In the genomic region with DNA sequence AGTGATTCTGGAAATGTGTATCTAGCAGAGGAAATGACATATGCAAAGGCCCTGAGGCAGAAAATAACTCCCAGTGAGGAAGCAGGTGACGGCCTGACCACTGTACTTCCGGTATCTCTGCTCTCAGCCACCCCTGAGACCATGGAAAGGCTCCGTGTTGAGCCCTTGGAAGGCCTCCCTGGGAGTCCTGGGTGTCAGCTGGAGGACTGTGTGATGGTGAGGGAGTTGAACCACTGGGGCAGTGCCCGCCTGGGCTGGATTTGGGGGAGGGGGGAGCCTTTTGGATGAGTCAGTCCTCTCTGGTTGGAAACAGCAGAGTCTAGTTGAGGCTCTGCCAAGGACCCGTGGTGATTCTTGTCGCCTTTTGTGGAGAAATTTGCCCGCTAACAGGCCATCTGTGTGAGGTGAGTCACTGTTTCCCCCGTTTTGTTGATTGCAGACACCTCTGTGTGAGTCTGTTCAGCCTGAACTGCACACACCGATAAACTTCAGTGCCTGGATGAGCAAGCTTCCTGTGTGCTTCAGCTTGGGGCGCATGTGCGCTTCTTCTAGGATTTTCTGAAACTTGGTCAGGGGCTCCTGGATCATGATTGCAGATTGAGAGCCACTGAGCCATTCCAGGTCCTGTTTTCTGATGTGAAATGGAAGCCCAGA, we compare ENCODE assay signal across 1 cellular context.
TF ChIP-seq lines count a peak whose summit lies in the region.

No MANE protein-coding gene starts in this region.

TF ChIP-seq in K562, 482 proteins besides CTCF, POLR2A, EP300 and RAD21 (continued from another document):
- TF ChIP-seq PATZ1 (CRISPR knock-in tag; IDR thresholded peaks at IDR 0.05; ENCODE audit: borderline replicate concordance) (no peak), ZNF146 (CRISPR knock-in tag; IDR thresholded peaks at IDR 0.05; ENCODE audit: unreplicated experiment) (no peak), YBX1 (IDR thresholded peaks at IDR 0.05) (no peak), ATF1 (CRISPR knock-in tag; IDR thresholded peaks at IDR 0.05) (no peak), ATF1 (tag; IDR thresholded peaks at IDR 0.05) (no peak), HSF4 (CRISPR knock-in tag; IDR thresholded peaks at IDR 0.05; ENCODE audit: borderline replicate concordance) (no peak), KDM1A (IDR thresholded peaks at IDR 0.05) (peak in 1 of 2 experiments; percentile 71; a peak in 2 of 4 replicates), ZNF143 (CRISPR knock-in tag; IDR thresholded peaks at IDR 0.05) (no peak), ZNF778 (CRISPR knock-in tag; IDR thresholded peaks at IDR 0.05) (no peak), C11orf30 (IDR thresholded peaks at IDR 0.05; ENCODE audit: low read depth) (no peak), ZNF518B (CRISPR knock-in tag; IDR thresholded peaks at IDR 0.05) (no peak), LEF1 (IDR thresholded peaks at IDR 0.05) (no peak), ZNF184 (CRISPR knock-in tag; IDR thresholded peaks at IDR 0.05) (no peak), ZNF75A (CRISPR knock-in tag; IDR thresholded peaks at IDR 0.05) (no peak), BDP1 (IDR thresholded peaks at IDR 0.05; ENCODE audit: insufficient read depth, insufficient read length) (no peak), FOXM1 (IDR thresholded peaks at IDR 0.05; ENCODE audit: low read depth) (no peak; the same call in 1 of the 2 replicates), FOXM1 (CRISPR knock-in tag; IDR thresholded peaks at IDR 0.05; ENCODE audit: low read depth) (no peak), ZNF668 (CRISPR knock-in tag; IDR thresholded peaks at IDR 0.05) (no peak), ZEB2 (IDR thresholded peaks at IDR 0.05) (no peak), PHF21A (IDR thresholded peaks at IDR 0.05; ENCODE audit: borderline replicate concordance, low read depth) (no peak), TEAD4 (IDR thresholded peaks at IDR 0.05; ENCODE audit: low read length) (peak; percentile 76), TEAD4 (CRISPR knock-in tag; IDR thresholded peaks at IDR 0.05; ENCODE audit: borderline replicate concordance) (no peak), ETV1 (tag; conservative IDR thresholded peaks at IDR 0.05; ENCODE audit: low read depth) (peak; percentile 53; the same call in 1 of the 2 replicates), HOXB6 (CRISPR knock-in tag; IDR thresholded peaks at IDR 0.05; ENCODE audit: borderline replicate concordance) (no peak), MYNN (IDR thresholded peaks at IDR 0.05) (peak; percentile 53; the same call in 1 of the 2 replicates), MYNN (CRISPR knock-in tag; IDR thresholded peaks at IDR 0.05) (no peak), LARP7 (IDR thresholded peaks at IDR 0.05) (no peak), CSDE1 (IDR thresholded peaks at IDR 0.05) (no peak), BCL6 (CRISPR knock-in tag; IDR thresholded peaks at IDR 0.05) (no peak), CC2D1A (IDR thresholded peaks at IDR 0.05) (0 out of 2 replicates have a peak, but pooled peaks have one; percentile 22), ZNF583 (CRISPR knock-in tag; IDR thresholded peaks at IDR 0.05) (no peak), SAFB (IDR thresholded peaks at IDR 0.05; ENCODE audit: borderline replicate concordance, low read depth, low read length) (no peak), FUS (optimal IDR thresholded peaks at IDR 0.05; ENCODE audit: low read depth, low read length) (no peak), ASH1L (IDR thresholded peaks at IDR 0.05; ENCODE audit: borderline replicate concordance, low read depth, partially characterized antibody) (no peak), HMGXB4 (CRISPR knock-in tag; IDR thresholded peaks at IDR 0.05) (no peak), FOXJ2 (tag; IDR thresholded peaks at IDR 0.05) (no peak), ZBTB17 (CRISPR knock-in tag; IDR thresholded peaks at IDR 0.05) (peak; percentile 89), MYBL2 (IDR thresholded peaks at IDR 0.05; ENCODE audit: low read depth) (no peak), MYBL2 (CRISPR knock-in tag; IDR thresholded peaks at IDR 0.05; ENCODE audit: borderline replicate concordance) (no peak), XRCC3 (IDR thresholded peaks at IDR 0.05) (no peak), NFXL1 (CRISPR knock-in tag; IDR thresholded peaks at IDR 0.05) (no peak), NCOA4 (IDR thresholded peaks at IDR 0.05; ENCODE audit: partially characterized antibody) (no peak)
- TF ChIP-seq, protein P1, sequence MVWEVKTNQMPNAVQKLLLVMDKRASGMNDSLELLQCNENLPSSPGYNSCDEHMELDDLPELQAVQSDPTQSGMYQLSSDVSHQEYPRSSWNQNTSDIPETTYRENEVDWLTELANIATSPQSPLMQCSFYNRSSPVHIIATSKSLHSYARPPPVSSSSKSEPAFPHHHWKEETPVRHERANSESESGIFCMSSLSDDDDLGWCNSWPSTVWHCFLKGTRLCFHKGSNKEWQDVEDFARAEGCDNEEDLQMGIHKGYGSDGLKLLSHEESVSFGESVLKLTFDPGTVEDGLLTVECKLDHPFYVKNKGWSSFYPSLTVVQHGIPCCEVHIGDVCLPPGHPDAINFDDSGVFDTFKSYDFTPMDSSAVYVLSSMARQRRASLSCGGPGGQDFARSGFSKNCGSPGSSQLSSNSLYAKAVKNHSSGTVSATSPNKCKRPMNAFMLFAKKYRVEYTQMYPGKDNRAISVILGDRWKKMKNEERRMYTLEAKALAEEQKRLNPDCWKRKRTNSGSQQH (CRISPR knock-in tag; IDR thresholded peaks at IDR 0.05), result no peak
- TF ChIP-seq, protein P2, sequence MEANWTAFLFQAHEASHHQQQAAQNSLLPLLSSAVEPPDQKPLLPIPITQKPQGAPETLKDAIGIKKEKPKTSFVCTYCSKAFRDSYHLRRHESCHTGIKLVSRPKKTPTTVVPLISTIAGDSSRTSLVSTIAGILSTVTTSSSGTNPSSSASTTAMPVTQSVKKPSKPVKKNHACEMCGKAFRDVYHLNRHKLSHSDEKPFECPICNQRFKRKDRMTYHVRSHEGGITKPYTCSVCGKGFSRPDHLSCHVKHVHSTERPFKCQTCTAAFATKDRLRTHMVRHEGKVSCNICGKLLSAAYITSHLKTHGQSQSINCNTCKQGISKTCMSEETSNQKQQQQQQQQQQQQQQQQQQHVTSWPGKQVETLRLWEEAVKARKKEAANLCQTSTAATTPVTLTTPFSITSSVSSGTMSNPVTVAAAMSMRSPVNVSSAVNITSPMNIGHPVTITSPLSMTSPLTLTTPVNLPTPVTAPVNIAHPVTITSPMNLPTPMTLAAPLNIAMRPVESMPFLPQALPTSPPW (CRISPR knock-in tag; IDR thresholded peaks at IDR 0.05), result peak; percentile 59
